In the genomic region with DNA sequence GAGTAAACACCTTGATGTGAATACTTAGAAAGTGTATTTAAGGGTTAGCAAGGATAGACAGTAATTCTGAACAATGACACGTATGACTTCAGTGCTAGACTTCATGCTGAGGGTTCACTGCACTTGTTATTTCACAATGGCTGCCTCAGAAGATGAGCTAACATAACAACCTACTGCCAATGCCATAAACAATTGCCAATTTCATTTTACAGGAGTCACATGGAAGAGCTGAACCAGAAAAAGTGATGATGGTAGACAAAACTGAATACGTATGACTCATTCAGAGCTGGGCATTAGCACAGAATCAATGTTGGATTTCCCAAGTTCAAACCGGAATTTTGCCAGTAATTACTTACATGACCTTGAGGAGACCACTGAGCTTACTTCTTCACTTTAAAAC, we compare ENCODE assay signal across 22 cellular contexts.
DNase-seq lines count a peak whose midpoint lies in the region; ATAC-seq and TF ChIP-seq lines count a peak whose summit lies in the region.
"Had no signal": no experiment of that assay in that cellular context is flagged by ENCODE, and none has a peak within 500 bp of the region (broad histone marks: within the 10 kb centered on the region; RNA-seq: fewer than 3 reads in every experiment).

No MANE protein-coding gene starts in this region.

- H3K36me3 Mint-ChIP-seq in type B pancreatic cell = no peaks in the 10 kb centered on the region
- H3K36me3 Mint-ChIP-seq: CD8-positive, alpha-beta T cell had no signal

- no peak overlapping the region for H2AFZ ChIP-seq in GM23248
- H2AFZ ChIP-seq: parathyroid adenoma had no signal

- no peaks in the 10 kb centered on the region for H4K20me1 ChIP-seq in GM23248 (ENCODE audit: insufficient read depth)

- H3K27ac ChIP-seq in A673 (ENCODE audit: low read depth, low read length, poor library complexity, severe bottlenecking) = no peak overlapping the region
- H3K27ac ChIP-seq in GM23248 = peak overlapping the region; percentile 41
- H3K27ac ChIP-seq: adrenal gland, esophagus muscularis mucosa, left lung, parathyroid adenoma, upper lobe of right lung had no signal

- H3K36me3 ChIP-seq in A673 (ENCODE audit: insufficient read depth, low read length, poor library complexity, severe bottlenecking) (no peaks in the 10 kb centered on the region), GM23248 (ENCODE audit: low read depth) (no peaks in the 10 kb centered on the region)
- H3K36me3 ChIP-seq: adrenal gland, esophagus muscularis mucosa, left lung, upper lobe of right lung had no signal

- intact Hi-C loops in A673 (cut with micrococcal nuclease; ENCODE audit: unreplicated experiment) = no loop called here

- H3K9ac ChIP-seq in GM23248 = no peak overlapping the region
- H3K9ac ChIP-seq: parathyroid adenoma had no signal

- BruUV-seq in A673 (replicated peaks; lab: Mats Ljungman, UMichigan) = no TSS peak

- WGBS in GM23248 (ENCODE audit: low coverage in 1 of 2, low lambda C conversion rate in 2 of 2, missing lambda C conversion rate in 2 of 2), 2 experiments = 14 to 15% methylated on average over 3 of the region's 3 CpGs

- H3K9me3 ChIP-seq in A673 (ENCODE audit: low read depth, low read length, poor library complexity, severe bottlenecking) (no peaks in the 10 kb centered on the region), GM23248 (ENCODE audit: low read depth) (no peaks in the 10 kb centered on the region)
- H3K9me3 ChIP-seq: adrenal gland, esophagus muscularis mucosa, left lung, upper lobe of right lung had no signal

- no peaks in the 10 kb centered on the region for H3K4me1 ChIP-seq in A673 (ENCODE audit: insufficient read depth, low read length, poor library complexity, severe bottlenecking)
- peaks cover 40% of the 10 kb centered on the region for H3K4me1 ChIP-seq in GM23248 (ENCODE audit: insufficient read depth)
- H3K4me1 ChIP-seq: adrenal gland, left lung, parathyroid adenoma, upper lobe of right lung had no signal

- H3K4me3 ChIP-seq in A673 (ENCODE audit: low read depth, low read length, poor library complexity, severe bottlenecking) = no peak overlapping the region
- no peak overlapping the region for H3K4me3 ChIP-seq in GM23248
- H3K4me3 ChIP-seq in fibroblast of the aortic adventitia (ENCODE audit: low read depth, low read length) = no peak overlapping the region
- H3K4me3 ChIP-seq: adrenal gland, esophagus muscularis mucosa, left lung, upper lobe of right lung had no signal

- CTCF ChIA-PET in A673 (lab: Charles Lee) = no interaction called here

- TF ChIP-seq CTCF in A673 (conservative IDR thresholded peaks at IDR 0.05; ENCODE audit: low read depth, low read length) (no peak), fibroblast of the aortic adventitia (IDR thresholded peaks at IDR 0.05; ENCODE audit: insufficient read depth, low read length) (no peak), type B pancreatic cell (conservative IDR thresholded peaks at IDR 0.05) (no peak)

- peaks cover 34% of the 10 kb centered on the region for H3F3A ChIP-seq in GM23248 (ENCODE audit: insufficient read depth)

- no peaks in the 10 kb centered on the region for H3K9me3 Mint-ChIP-seq in type B pancreatic cell

- DNase-seq in A673 (ENCODE audit: low spot score) (peak; percentile 2), GM23248 (peak; percentile 86), amniotic epithelial cell (ENCODE audit: low read depth) (peak; percentile 15), fibroblast of the aortic adventitia (ENCODE audit: low read depth) (peak; percentile 80), KG1 (lab: John Stamatoyannopoulos, UW) (no peak), type B pancreatic cell (ENCODE audit: extremely low spot score, unreplicated experiment) (no peak)
- DNase-seq in activated CD4-positive, alpha-beta T cell treated with anti-CD3 and anti-CD28 coated beads for 4 hours = no peak
- DNase-seq: 8988T; activated CD4-positive, alpha-beta memory T cell treated with anti-CD3 and anti-CD28 coated beads, Interleukin-2, amount 10 ng/mL, durations not matched to agents 7 days and 5 days; adrenal gland; CD8-positive, alpha-beta T cell; cortex of kidney; GF-D8; left lung; NCI-H748 treated with DMSO at 0.1 percent for 48 hours; stimulated activated CD4-positive, alpha-beta T cell treated with anti-CD3 and anti-CD28 coated beads, Interleukin-12 subunit alpha, Interleukin-12 subunit beta, amount 100 ng/mL, for 4 hours; stimulated activated naive CD4-positive, alpha-beta T cell; upper lobe of right lung had no signal

- H3K27me3 ChIP-seq in A673 (replicated peaks; ENCODE audit: insufficient read depth, low read depth, low read length, poor library complexity) (no peaks in the 10 kb centered on the region), GM23248 (replicated peaks; ENCODE audit: insufficient read depth) (no peaks in the 10 kb centered on the region)
- H3K27me3 ChIP-seq: adrenal gland, esophagus muscularis mucosa, left lung, upper lobe of right lung had no signal

- POLR2A ChIA-PET in A673 (lab: Charles Lee; ENCODE audit: low non-redundant PET) = no interaction called here

- no peak for ATAC-seq in GM21423 (IDR thresholded peaks at IDR 0.05; ENCODE audit: unreplicated experiment)
- ATAC-seq: CD8-positive, alpha-beta T cell; left lung; Panc1; upper lobe of right lung had no signal

- in situ Hi-C loops in GM23248 (cut with MboI) = no loop called here

- no peak overlapping the region for H3K27ac Mint-ChIP-seq in type B pancreatic cell
- H3K27ac Mint-ChIP-seq: activated CD4-positive, alpha-beta memory T cell treated with anti-CD3 and anti-CD28 coated beads, Interleukin-2, amount 10 ng/mL, durations not matched to agents 7 days and 5 days; CD8-positive, alpha-beta T cell had no signal

- H3K4me2 ChIP-seq in GM23248 (ENCODE audit: unreplicated experiment) = no peak overlapping the region

- peaks cover 4% of the 10 kb centered on the region; the same call in 1 of the 2 replicates for H3K9me2 ChIP-seq in GM23248 (ENCODE audit: insufficient read depth)

- no peaks in the 10 kb centered on the region for H3K79me2 ChIP-seq in GM23248 (ENCODE audit: insufficient read depth)
- H3K79me2 ChIP-seq: parathyroid adenoma had no signal

- H3K27me3 Mint-ChIP-seq in type B pancreatic cell = no peaks in the 10 kb centered on the region
- H3K27me3 Mint-ChIP-seq: activated CD4-positive, alpha-beta memory T cell treated with anti-CD3 and anti-CD28 coated beads, Interleukin-2, amount 10 ng/mL, durations not matched to agents 7 days and 5 days had no signal

- no peak overlapping the region for H3K4me3 Mint-ChIP-seq in type B pancreatic cell
- H3K4me3 Mint-ChIP-seq: activated CD4-positive, alpha-beta memory T cell treated with anti-CD3 and anti-CD28 coated beads, Interleukin-2, amount 10 ng/mL, durations not matched to agents 7 days and 5 days; CD8-positive, alpha-beta T cell had no signal

- H3K4me1 Mint-ChIP-seq in type B pancreatic cell (ENCODE audit: unreplicated experiment) = no peaks in the 10 kb centered on the region
- H3K4me1 Mint-ChIP-seq: activated CD4-positive, alpha-beta memory T cell treated with anti-CD3 and anti-CD28 coated beads, Interleukin-2, amount 10 ng/mL, durations not matched to agents 7 days and 5 days had no signal

Comparison
In these comparisons a context has a peak if more than half of its experiments do, and no peak if none do; other contexts are left out.
1. DNase-seq: peak in A673 (single experiment), GM23248 (single experiment), amniotic epithelial cell (single experiment) and fibroblast of the aortic adventitia (single experiment); none in activated CD4-positive, alpha-beta T cell treated with anti-CD3 and anti-CD28 coated beads for 4 hours (0 of 2), KG1 (single experiment) and type B pancreatic cell (single experiment).